Comparison of ENCODE assay signal across 25 cellular contexts in the genomic region with DNA sequence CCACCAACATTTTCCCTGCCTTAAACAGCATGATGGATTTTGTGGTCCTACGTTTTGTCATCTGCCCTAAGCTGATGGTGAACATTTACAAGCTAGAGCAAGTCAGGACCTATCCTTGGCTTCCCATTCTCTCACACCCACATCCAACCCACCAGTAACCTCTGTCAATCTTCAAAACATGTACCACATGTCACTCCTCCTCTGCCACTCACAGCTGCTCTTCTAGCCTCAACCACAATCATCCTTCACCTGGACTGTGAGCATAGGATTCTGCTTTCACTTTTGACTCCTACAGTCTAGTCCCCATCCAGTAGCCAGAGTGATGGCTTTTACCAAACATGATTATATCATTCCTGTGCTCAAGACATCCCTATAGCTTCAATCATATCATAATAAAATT.
"Had no signal": no experiment of that assay in that cellular context is flagged by ENCODE, and none has a peak within 500 bp of the region (broad histone marks: within the 10 kb centered on the region; RNA-seq: fewer than 3 reads in every experiment).

No MANE protein-coding gene starts in this region.

- H3K36me3 ChIP-seq: ascending aorta, cardiac muscle cell, SJSA1 had no signal

- H3K4me3 ChIP-seq: ascending aorta, cardiac muscle cell, SJSA1 had no signal

- H3K4me1 ChIP-seq: ascending aorta, SJSA1 had no signal

- H3K27ac ChIP-seq: ascending aorta, cardiac muscle cell, SJSA1 had no signal

- DNase-seq: activated CD4-positive, alpha-beta T cell treated with anti-CD3 and anti-CD28 coated beads, Interleukin-2, amount 10 ng/mL, durations not matched to agents 24 days and 14 days; activated CD4-positive, alpha-beta T cell treated with anti-CD3 and anti-CD28 coated beads, Interleukin-2, amount 50 U/mL, for 4 hours; activated CD8-positive, alpha-beta T cell treated with anti-CD3 and anti-CD28 coated beads for 36 hours; activated gamma-delta T cell; activated naive CD4-positive, alpha-beta T cell treated with Interleukin-2 at 50 U/mL for 16 hours; activated naive CD8-positive, alpha-beta T cell treated with anti-CD3 and anti-CD28 coated beads, Interleukin-2, amount 10 ng/mL, durations not matched to agents 7 days and 5 days; activated T-cell treated with anti-CD3 and anti-CD28 coated beads, Interleukin-2, amount 50 U/mL, for 1 hour; activated T-cell treated with anti-CD3 and anti-CD28 coated beads, Interleukin-2, amount 50 U/mL, for 72 hours; amygdala; NCI-H1048; NCI-H1105 treated with DMSO at 0.1 percent for 48 hours; NCI-H1436; NCI-H1694; NCI-H1930; NCI-H2081 treated with DMSO at 0.1 percent for 48 hours; NCI-H510A; NCI-H526; NCI-H748 treated with DMSO at 0.1 percent for 48 hours; SHP77 treated with DMSO at 0.1 percent for 48 hours; SK-N-SH had no signal

- H3K9ac ChIP-seq: SK-N-SH had no signal

- H3K9me2 ChIP-seq: SK-N-SH had no signal

- ATAC-seq: activated CD8-positive, alpha-beta T cell treated with anti-CD3 and anti-CD28 coated beads for 36 hours; activated T-cell treated with anti-CD3 and anti-CD28 coated beads, Interleukin-2, amount 50 U/mL, for 72 hours; Panc1 had no signal

- H3K4me2 ChIP-seq: SK-N-SH had no signal

- FAIRE-seq: TTC549 had no signal

- H3K27me3 ChIP-seq: ascending aorta, cardiac muscle cell, SJSA1 had no signal

- H3K9me3 ChIP-seq: ascending aorta, SJSA1 had no signal
